In genomic region chr3:196096382-196096953, GRCh38 we compare ENCODE assay signal across 8 cellular contexts. TPM values are rescaled to one million over a fixed set of nuclear protein-coding genes. Genes with fewer than 3 reads are reported as not detected.
DNase-seq lines count a peak whose midpoint lies in the region; ATAC-seq and TF ChIP-seq lines count a peak whose summit lies in the region.

No MANE protein-coding gene starts in this region.

- H3K27ac ChIP-seq in HEK293 (ENCODE audit: extremely low read depth, low read depth, low read length): no peak overlapping the region
- peak overlapping the region; percentile 38 to 75 for H3K27ac ChIP-seq in right atrium auricular region

- H3K36me3 Mint-ChIP-seq in natural killer cell (no peaks in the 10 kb centered on the region), glutamatergic neuron (ENCODE audit: unreplicated experiment) (no peaks in the 10 kb centered on the region)

- H3K4me3 ChIP-seq in HEK293 (ENCODE audit: low read depth, low read length): no peak overlapping the region
- H3K4me3 ChIP-seq in right atrium auricular region: no peak overlapping the region

- H3K9me3 ChIP-seq in HEK293 (ENCODE audit: control insufficient read depth, insufficient read depth, low read depth, low read length) (no peaks in the 10 kb centered on the region), right atrium auricular region (no peaks in the 10 kb centered on the region)

- H3K27me3 ChIP-seq in right atrium auricular region: no peaks in the 10 kb centered on the region

- H3K4me3 Mint-ChIP-seq in natural killer cell: no peak overlapping the region
- no peak overlapping the region for H3K4me3 Mint-ChIP-seq in glutamatergic neuron (ENCODE audit: unreplicated experiment)

- CTCF ChIA-PET in HEK293 (lab: Yijun Ruan, JAX): interaction anchor here (0.5 kb wide), 2 partner anchors 41 to 53 kb away, joined by 3 read pairs; no protein-coding TSS in a partner anchor

- H3K27me3 Mint-ChIP-seq in natural killer cell (ENCODE audit: low read depth in 2 of 2) (no peaks in the 10 kb centered on the region), glutamatergic neuron (ENCODE audit: unreplicated experiment) (peaks cover 3% of the 10 kb centered on the region)

- intact Hi-C loops in natural killer cell (cut with micrococcal nuclease): no loop called here

- H3K36me3 ChIP-seq in HEK293 (ENCODE audit: control insufficient read depth in 2 of 2, insufficient read depth in 1 of 2, low read length in 2 of 2) (no peaks in the 10 kb centered on the region), right atrium auricular region (no peaks in the 10 kb centered on the region)

- TF ChIP-seq CTCF in HEK293 (tag by site-specific recombination; IDR thresholded peaks at IDR 0.05) (no peak), right atrium auricular region (IDR thresholded peaks at IDR 0.05) (no peak), natural killer cell (IDR thresholded peaks at IDR 0.05) (no peak), glutamatergic neuron (IDR thresholded peaks at IDR 0.05; ENCODE audit: partially characterized antibody, unreplicated experiment) (no peak)

- ATAC-seq in GM18502 (IDR thresholded peaks at IDR 0.05; ENCODE audit: poor library complexity, unreplicated experiment) (peak; percentile 82), natural killer cell (no peak)

- H3K4me1 ChIP-seq in HEK293 (ENCODE audit: control insufficient read depth, insufficient read depth, low read length) (no peaks in the 10 kb centered on the region), right atrium auricular region (peaks cover 0 to 4% of the 10 kb centered on the region in 2 donors)

- H3K9me3 Mint-ChIP-seq in natural killer cell: no peaks in the 10 kb centered on the region
- no peaks in the 10 kb centered on the region for H3K9me3 Mint-ChIP-seq in glutamatergic neuron (ENCODE audit: unreplicated experiment)

- peaks cover 0 to 16% of the 10 kb centered on the region in 2 donors for H3K4me1 Mint-ChIP-seq in natural killer cell
- no peaks in the 10 kb centered on the region for H3K4me1 Mint-ChIP-seq in glutamatergic neuron (ENCODE audit: low read depth, unreplicated experiment)

- DNase-seq in NAMALWA (ENCODE audit: low spot score): peak; percentile 72
- no peak for DNase-seq in right atrium auricular region (ENCODE audit: low spot score)
- no peak for DNase-seq in natural killer cell
- DNase-seq in activated CD4-positive, alpha-beta T cell treated with anti-CD3 and anti-CD28 coated beads for 1 hour: no peak
- DNase-seq in NCI-H187 (lab: John Stamatoyannopoulos, UW): no peak
- DNase-seq in glutamatergic neuron: no peak

- no peak overlapping the region for H3K27ac Mint-ChIP-seq in natural killer cell
- no peak overlapping the region for H3K27ac Mint-ChIP-seq in glutamatergic neuron (ENCODE audit: unreplicated experiment)

- POLR2A ChIA-PET in HEK293 (lab: Yijun Ruan, JAX): no interaction called here

TF ChIP-seq in HEK293, 187 proteins besides CTCF, POLR2A, EP300 and RAD21:
- TF ChIP-seq PRDM10 (tag by site-specific recombination; IDR thresholded peaks at IDR 0.05) (no peak), ZBTB48 (tag by site-specific recombination; IDR thresholded peaks at IDR 0.05) (peak; percentile 73; the same call in 1 of the 2 replicates), ZNF664 (tag by site-specific recombination; IDR thresholded peaks at IDR 0.05) (no peak), ZNF704 (tag by site-specific recombination; IDR thresholded peaks at IDR 0.05) (no peak)

RNA-seq across cellular contexts. Expression of gene TFRC, which starts 14.6 kb away (rescaled TPM):
- total RNA-seq in right atrium auricular region: 10 to 100 TPM; 47.9 to 98.0 TPM
- total RNA-seq in natural killer cell: 100 to 1,000 TPM in 1 of 3 donors, 10 to 100 TPM in 2; 74.3 to 111 (median 78.3) TPM
- total RNA-seq in glutamatergic neuron (ENCODE audit: unreplicated experiment): 35.8 TPM
